ENCODE assay signal across 1 cellular context in genomic region chr16:4474192-4474961, GRCh38.
TF ChIP-seq lines count a peak whose summit lies in the region.

Gene NMRAL1, minus strand, starts transcription at chr16:4474625. Its CDS starts 493 bp downstream, at chr16:4474132.

TF ChIP-seq in K562, 482 proteins besides CTCF, POLR2A, EP300 and RAD21 (continued from another document and continues in another):
- TF ChIP-seq UBTF (IDR thresholded peaks at IDR 0.05; ENCODE audit: borderline replicate concordance in 1 of 2, low read depth in 2 of 2, low read length in 2 of 2) = peak in 1 of 2 experiments; percentile 69; a peak in 1 of 4 replicates
- 0 out of 2 replicates have a peak, but pooled peaks have one; percentile 52 for TF ChIP-seq ZBED1 (IDR thresholded peaks at IDR 0.05)
- TF ChIP-seq NKRF (IDR thresholded peaks at IDR 0.05; ENCODE audit: borderline replicate concordance) = peak; percentile 44; the same call in 1 of the 2 replicates
- no peak for TF ChIP-seq HOXB6 (CRISPR knock-in tag; IDR thresholded peaks at IDR 0.05; ENCODE audit: borderline replicate concordance)
- no peak for TF ChIP-seq KDM4B (IDR thresholded peaks at IDR 0.05; ENCODE audit: borderline replicate concordance in 2 of 2, low read depth in 1 of 2)
- no peak for TF ChIP-seq ZNF583 (CRISPR knock-in tag; IDR thresholded peaks at IDR 0.05)
- TF ChIP-seq RNF2 (IDR thresholded peaks at IDR 0.05) = peak; percentile 80
- no peak for TF ChIP-seq HNRNPUL1 (IDR thresholded peaks at IDR 0.05; ENCODE audit: low read length)
- TF ChIP-seq E2F8 (IDR thresholded peaks at IDR 0.05; ENCODE audit: low read depth, partially characterized antibody) = peak; percentile 70
- TF ChIP-seq GTF2E2 (tag; IDR thresholded peaks at IDR 0.05) = peak; percentile 49; the same call in 1 of the 2 replicates
- peak; percentile 83 for TF ChIP-seq TAF1 (IDR thresholded peaks at IDR 0.05; ENCODE audit: control insufficient read depth, extremely low read depth, insufficient read depth, low read length, severe bottlenecking)
- peak; percentile 67; the same call in 1 of the 2 replicates for TF ChIP-seq GATAD2B (IDR thresholded peaks at IDR 0.05; ENCODE audit: borderline replicate concordance)
- TF ChIP-seq CHCHD3 (CRISPR knock-in tag; IDR thresholded peaks at IDR 0.05) = no peak
- peak; percentile 97 for TF ChIP-seq EP400 (IDR thresholded peaks at IDR 0.05)
- no peak for TF ChIP-seq ZBTB26 (CRISPR knock-in tag; IDR thresholded peaks at IDR 0.05)
- TF ChIP-seq ARID4B (CRISPR knock-in tag; IDR thresholded peaks at IDR 0.05) = peak; percentile 36; the same call in 1 of the 2 replicates
- peak; percentile 82 for TF ChIP-seq TAF9B (IDR thresholded peaks at IDR 0.05; ENCODE audit: partially characterized antibody)
- TF ChIP-seq ZNF143 (CRISPR knock-in tag; IDR thresholded peaks at IDR 0.05) = no peak
- TF ChIP-seq ZNF511 (CRISPR knock-in tag; IDR thresholded peaks at IDR 0.05) = no peak
- peak; percentile 90 for TF ChIP-seq CXXC5 (CRISPR knock-in tag; IDR thresholded peaks at IDR 0.05)
- TF ChIP-seq PATZ1 (CRISPR knock-in tag; IDR thresholded peaks at IDR 0.05; ENCODE audit: borderline replicate concordance) = no peak
- no peak for TF ChIP-seq ZNF212 (CRISPR knock-in tag; IDR thresholded peaks at IDR 0.05)
- no peak for TF ChIP-seq PRMT5 (CRISPR knock-in tag; IDR thresholded peaks at IDR 0.05)
- no peak for TF ChIP-seq ZNF12 (CRISPR knock-in tag; IDR thresholded peaks at IDR 0.05)
- TF ChIP-seq ZNF347 (CRISPR knock-in tag; IDR thresholded peaks at IDR 0.05; ENCODE audit: low read depth) = no peak
- TF ChIP-seq ARHGAP35 (IDR thresholded peaks at IDR 0.05; ENCODE audit: partially characterized antibody) = peak; percentile 84
- TF ChIP-seq PCBP1 (IDR thresholded peaks at IDR 0.05; ENCODE audit: low read depth, low read length, poor library complexity, severe bottlenecking) = no peak
- no peak for TF ChIP-seq U2AF2 (optimal IDR thresholded peaks at IDR 0.05; ENCODE audit: low read depth, low read length)
- TF ChIP-seq ID3 (CRISPR knock-in tag; IDR thresholded peaks at IDR 0.05) = no peak
- no peak for TF ChIP-seq ID3 (tag; IDR thresholded peaks at IDR 0.05)
- TF ChIP-seq IRF1 (CRISPR knock-in tag; IDR thresholded peaks at IDR 0.05; ENCODE audit: borderline replicate concordance) = no peak
- peak; percentile 59 for TF ChIP-seq NFIC (IDR thresholded peaks at IDR 0.05)
- TF ChIP-seq TEAD2 (tag; IDR thresholded peaks at IDR 0.05) = no peak
- peak in 1 of 2 experiments; percentile 61; a peak in 1 of 4 replicates for TF ChIP-seq ZNF639 (CRISPR knock-in tag; conservative IDR thresholded peaks at IDR 0.05 in 1 of 2, IDR thresholded peaks at IDR 0.05 in 1 of 2)
- no peak for TF ChIP-seq MCM7 (IDR thresholded peaks at IDR 0.05)
- TF ChIP-seq FOS (IDR thresholded peaks at IDR 0.05; ENCODE audit: extremely low read depth, insufficient read length) = no peak
- peak; percentile 25; the same call in 1 of the 2 replicates for TF ChIP-seq HDAC2 (IDR thresholded peaks at IDR 0.05)
- peak; percentile 97 for TF ChIP-seq ELF1 (tag; IDR thresholded peaks at IDR 0.05)
- no peak for TF ChIP-seq ZNF280A (IDR thresholded peaks at IDR 0.05; ENCODE audit: low read depth, partially characterized antibody)
- TF ChIP-seq SRSF1 (IDR thresholded peaks at IDR 0.05; ENCODE audit: low read depth, low read length) = no peak
